ENCODE assay signal across 13 cellular contexts in genomic region chr10:74822583-74823089, GRCh38. TPM values are rescaled to one million over a fixed set of nuclear protein-coding genes. Genes with fewer than 3 reads are reported as not detected.
DNase-seq lines count a peak whose midpoint lies in the region; ATAC-seq, FAIRE-seq and TF ChIP-seq lines count a peak whose summit lies in the region.
"Had no signal": no experiment of that assay in that cellular context is flagged by ENCODE, and none has a peak within 500 bp of the region (broad histone marks: within the 10 kb centered on the region; RNA-seq: fewer than 3 reads in every experiment).

No MANE protein-coding gene starts in this region.

- peaks cover 4% of the 10 kb centered on the region; the same call in 1 of the 2 replicates for H4K20me1 ChIP-seq in Karpas-422 (ENCODE audit: insufficient read depth, low read depth, low read length)

- no peak overlapping the region for H3K27ac ChIP-seq in A549
- H3K27ac ChIP-seq in lower lobe of right lung: peak overlapping the region; percentile 69
- no peak overlapping the region for H3K27ac ChIP-seq in Karpas-422 (ENCODE audit: low read length)
- H3K27ac ChIP-seq: SJSA1 had no signal

- H3K79me2 ChIP-seq in Karpas-422 (ENCODE audit: low read length): peaks cover 7% of the 10 kb centered on the region

- H3K9me3 ChIP-seq in A549 (peaks cover 2% of the 10 kb centered on the region; the same call in 2 of the 3 replicates), lower lobe of right lung (no peaks in the 10 kb centered on the region), Karpas-422 (ENCODE audit: low read length) (no peaks in the 10 kb centered on the region)
- H3K9me3 ChIP-seq: SJSA1 had no signal

- peak overlapping the region; percentile 88 for H3K4me3 Mint-ChIP-seq in HFFc6
- peak overlapping the region; percentile 33 for H3K4me3 Mint-ChIP-seq in activated T-helper 1 cell treated with anti-CD3 and anti-CD28 coated beads, Interleukin-12 subunit alpha, Interleukin-12 subunit beta, Interleukin-2, Interleukin-4 antibody, amounts not matched to agents 30 ng/mL and 10 ng/mL and 1 ng/mL, durations not matched to agents 14 hours and 24 hours and 36 hours
- H3K4me3 Mint-ChIP-seq: activated CD8-positive, alpha-beta memory T cell treated with anti-CD3 and anti-CD28 coated beads, Interleukin-2, amount 10 ng/mL, durations not matched to agents 7 days and 5 days had no signal

- peak overlapping the region; percentile 83 for H3K27ac Mint-ChIP-seq in HFFc6
- H3K27ac Mint-ChIP-seq in activated T-helper 1 cell treated with anti-CD3 and anti-CD28 coated beads, Interleukin-12 subunit alpha, Interleukin-12 subunit beta, Interleukin-2, Interleukin-4 antibody, amounts not matched to agents 30 ng/mL and 10 ng/mL and 1 ng/mL, durations not matched to agents 14 hours and 24 hours and 36 hours: no peak overlapping the region
- H3K27ac Mint-ChIP-seq: activated CD8-positive, alpha-beta memory T cell treated with anti-CD3 and anti-CD28 coated beads, Interleukin-2, amount 10 ng/mL, durations not matched to agents 7 days and 5 days had no signal

- H3K9ac ChIP-seq in Karpas-422 (ENCODE audit: low read length): no peak overlapping the region

- no peak for DNase-seq in A549 (ENCODE audit: low read depth in 1 of 2, low spot score in 1 of 2)
- peak; percentile 81 for DNase-seq in HFFc6
- no peak for DNase-seq in activated T-helper 1 cell treated with anti-CD3 and anti-CD28 coated beads, Interleukin-12 subunit alpha, Interleukin-12 subunit beta, Interleukin-2, Interleukin-4 antibody, amounts not matched to agents 30 ng/mL and 10 ng/mL and 1 ng/mL, durations not matched to agents 14 hours and 24 hours and 36 hours (ENCODE audit: low spot score)
- DNase-seq in lower lobe of right lung: no peak
- DNase-seq in NCI-H2107 treated with DMSO at 0.1 percent for 48 hours (lab: John Stamatoyannopoulos, UW; ENCODE audit: unreplicated experiment): no peak
- DNase-seq in NCI-H1436 (lab: John Stamatoyannopoulos, UW): no peak
- no peak for DNase-seq in activated T-cell treated with anti-CD3 and anti-CD28 coated beads, Interleukin-2, amount 50 U/mL, for 48 hours
- no peak for DNase-seq in Karpas-422
- DNase-seq: activated CD8-positive, alpha-beta memory T cell treated with anti-CD3 and anti-CD28 coated beads, Interleukin-2, amount 10 ng/mL, durations not matched to agents 7 days and 5 days had no signal

- H3K36me3 Mint-ChIP-seq in HFFc6 (ENCODE audit: low read depth): no peaks in the 10 kb centered on the region
- H3K36me3 Mint-ChIP-seq in activated T-helper 1 cell treated with anti-CD3 and anti-CD28 coated beads, Interleukin-12 subunit alpha, Interleukin-12 subunit beta, Interleukin-2, Interleukin-4 antibody, amounts not matched to agents 30 ng/mL and 10 ng/mL and 1 ng/mL, durations not matched to agents 14 hours and 24 hours and 36 hours (ENCODE audit: low read depth): no peaks in the 10 kb centered on the region
- H3K36me3 Mint-ChIP-seq: activated CD8-positive, alpha-beta memory T cell treated with anti-CD3 and anti-CD28 coated beads, Interleukin-2, amount 10 ng/mL, durations not matched to agents 7 days and 5 days had no signal

- TF ChIP-seq RAD21 in A549 (conservative IDR thresholded peaks at IDR 0.05 in 1 of 2, IDR thresholded peaks at IDR 0.05 in 1 of 2): no peak

- H3K9me2 ChIP-seq in Karpas-422 (replicated peaks; ENCODE audit: insufficient read depth, low read length): no peaks in the 10 kb centered on the region

- TF ChIP-seq POLR2A in A549 (IDR thresholded peaks at IDR 0.05; ENCODE audit: low read length): no peak

- POLR2A ChIA-PET in A549 (lab: Yijun Ruan, JAX): no interaction called here

- 80% methylated on average over 2 of the region's 2 CpGs for WGBS in A549 (ENCODE audit: missing lambda C conversion rate)

- H3K9me3 Mint-ChIP-seq in HFFc6: no peaks in the 10 kb centered on the region
- H3K9me3 Mint-ChIP-seq in activated T-helper 1 cell treated with anti-CD3 and anti-CD28 coated beads, Interleukin-12 subunit alpha, Interleukin-12 subunit beta, Interleukin-2, Interleukin-4 antibody, amounts not matched to agents 30 ng/mL and 10 ng/mL and 1 ng/mL, durations not matched to agents 14 hours and 24 hours and 36 hours: no peaks in the 10 kb centered on the region
- H3K9me3 Mint-ChIP-seq: central memory CD8-positive, alpha-beta T cell had no signal

- CTCF ChIA-PET in A549 (lab: Yijun Ruan, JAX): interaction anchor here (0.6 to 1.7 kb wide), 4 partner anchors 9 to 632 kb away, joined by 3 to 6 read pairs (median 4); partner anchors contain the start of gene COMTD1

- intact Hi-C loops in activated T-helper 1 cell treated with anti-CD3 and anti-CD28 coated beads, Interleukin-12 subunit alpha, Interleukin-12 subunit beta, Interleukin-2, Interleukin-4 antibody, amounts not matched to agents 30 ng/mL and 10 ng/mL and 1 ng/mL, durations not matched to agents 14 hours and 24 hours and 36 hours (cut with micrococcal nuclease): no loop called here
- intact Hi-C loops in lower lobe of right lung (cut with DNase I): no loop called here

- peaks cover 23% of the 10 kb centered on the region for H3K4me1 ChIP-seq in A549
- peaks cover 43% of the 10 kb centered on the region for H3K4me1 ChIP-seq in lower lobe of right lung
- H3K4me1 ChIP-seq in Karpas-422 (ENCODE audit: low read length): peaks cover 18% of the 10 kb centered on the region

- ATAC-seq in A549 (no peak), lower lobe of right lung (no peak)
- ATAC-seq: activated CD8-positive, alpha-beta memory T cell treated with anti-CD3 and anti-CD28 coated beads, Interleukin-2, amount 10 ng/mL, durations not matched to agents 7 days and 5 days had no signal

- TF ChIP-seq EP300 in A549 (IDR thresholded peaks at IDR 0.05): no peak

- H3K27me3 Mint-ChIP-seq in HFFc6 (ENCODE audit: insufficient read depth): no peaks in the 10 kb centered on the region; the same call in 1 of the 2 replicates
- no peaks in the 10 kb centered on the region for H3K27me3 Mint-ChIP-seq in activated T-helper 1 cell treated with anti-CD3 and anti-CD28 coated beads, Interleukin-12 subunit alpha, Interleukin-12 subunit beta, Interleukin-2, Interleukin-4 antibody, amounts not matched to agents 30 ng/mL and 10 ng/mL and 1 ng/mL, durations not matched to agents 14 hours and 24 hours and 36 hours (ENCODE audit: insufficient read depth)
- H3K27me3 Mint-ChIP-seq: activated CD8-positive, alpha-beta memory T cell treated with anti-CD3 and anti-CD28 coated beads, Interleukin-2, amount 10 ng/mL, durations not matched to agents 7 days and 5 days; central memory CD8-positive, alpha-beta T cell had no signal

- H3K4me3 ChIP-seq in A549 (no peak overlapping the region), lower lobe of right lung (no peak overlapping the region), Karpas-422 (ENCODE audit: low read length) (no peak overlapping the region)
- H3K4me3 ChIP-seq: SJSA1 had no signal

- H3K36me3 ChIP-seq in lower lobe of right lung (no peaks in the 10 kb centered on the region), Karpas-422 (ENCODE audit: insufficient read depth, low read length) (no peaks in the 10 kb centered on the region)
- H3K36me3 ChIP-seq: SJSA1 had no signal

- FAIRE-seq in A549 (lab: Jason Lieb, UNC): no peak
- FAIRE-seq: GM18507, H1 had no signal

- TF ChIP-seq CTCF in A549 (IDR thresholded peaks at IDR 0.05) (no peak), HFFc6 (IDR thresholded peaks at IDR 0.05) (no peak), lower lobe of right lung (IDR thresholded peaks at IDR 0.05) (no peak)

- no peak overlapping the region for H2AFZ ChIP-seq in Karpas-422 (ENCODE audit: low read length)

- peaks cover 44% of the 10 kb centered on the region for H3K4me1 Mint-ChIP-seq in HFFc6 (ENCODE audit: low read depth)
- H3K4me1 Mint-ChIP-seq in activated T-helper 1 cell treated with anti-CD3 and anti-CD28 coated beads, Interleukin-12 subunit alpha, Interleukin-12 subunit beta, Interleukin-2, Interleukin-4 antibody, amounts not matched to agents 30 ng/mL and 10 ng/mL and 1 ng/mL, durations not matched to agents 14 hours and 24 hours and 36 hours (ENCODE audit: low read depth): peaks cover 31% of the 10 kb centered on the region

- H3K27me3 ChIP-seq in lower lobe of right lung (ENCODE audit: low read depth): no peaks in the 10 kb centered on the region
- H3K27me3 ChIP-seq in Karpas-422 (ENCODE audit: low read length): no peaks in the 10 kb centered on the region
- H3K27me3 ChIP-seq: SJSA1 had no signal

- 0 out of 3 replicates have a peak overlapping the region, but pooled peaks have one; percentile 15 for H3K4me2 ChIP-seq in A549
- no peak overlapping the region for H3K4me2 ChIP-seq in Karpas-422 (ENCODE audit: low read depth, low read length, poor library complexity, severe bottlenecking)

RNA-seq across cellular contexts. Expression of gene KAT6B, which starts 3.8 kb away (rescaled TPM):
- 5.6 and 11.0 TPM in 2 replicates for polyA plus RNA-seq in A549 (2011; rRNA removed)
- polyA plus RNA-seq in A549 (2012; cell fraction: cytosol; rRNA removed): 2.4 and 3.1 TPM in 2 replicates
- polyA plus RNA-seq in A549 (2012; cell fraction: nucleus; rRNA removed): 4.4 and 6.2 TPM in 2 replicates
- polyA plus RNA-seq in A549 (2017; fragmentation: RNase III; extraction: RNeasy Plus Mini Kit Qiagen cat#74134 plus additional on column Dnase treatment): 5.5 to 6.0 TPM (median 5.7 TPM) in 3 replicates
- 26.7 and 28.1 TPM in 2 replicates for polyA minus RNA-seq in A549 (2011; rRNA and poly(A)+ RNA removed)
- total RNA-seq in HFFc6 (2021; fragmentation: NEBNext Ultra II Directional; extraction: Animal tissue kit (Norgen Biotek cat#: 25700)): 10 to 100 TPM; 17.8 to 27.5 (median 23.6) TPM
- 24.6 and 26.9 TPM in 2 replicates for total RNA-seq in activated T-helper 1 cell treated with anti-CD3 and anti-CD28 coated beads, Interleukin-12 subunit alpha, Interleukin-12 subunit beta, Interleukin-2, Interleukin-4 antibody, amounts not matched to agents 30 ng/mL and 10 ng/mL and 1 ng/mL, durations not matched to agents 14 hours and 24 hours and 36 hours
- 46.3 TPM for total RNA-seq in lower lobe of right lung
- 64.1 and 73.6 TPM in 2 replicates for total RNA-seq in Karpas-422 (2014; rRNA removed; shearing (Covaris generic); ENCODE audit: low replicate concordance)
